Comparison of ENCODE assay signal across 16 cellular contexts in the genomic region with DNA sequence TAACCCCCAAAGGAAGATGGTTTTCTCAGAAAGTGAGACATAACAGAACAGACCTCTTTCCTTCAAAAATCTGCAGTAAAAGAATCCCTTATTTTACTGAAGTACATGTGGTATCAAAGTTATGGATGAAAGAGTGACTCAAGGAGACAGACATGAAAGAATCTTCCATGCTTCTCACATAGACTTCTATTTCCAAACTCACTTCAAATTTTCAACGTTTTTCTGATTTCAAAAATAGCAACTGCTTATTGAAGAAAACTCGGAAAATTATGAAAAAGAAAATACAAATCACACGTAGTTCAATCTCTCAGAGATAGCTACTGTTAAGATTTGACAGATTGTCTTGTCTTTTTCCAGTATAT. TPM values are rescaled to one million over a fixed set of nuclear protein-coding genes. Genes with fewer than 3 reads are reported as not detected.
A peak's percentile ranks its signal among the peaks of the same experiment; 100 is the strongest.
DNase-seq lines count a peak whose midpoint lies in the region; ATAC-seq and TF ChIP-seq lines count a peak whose summit lies in the region.
"Had no signal": no experiment of that assay in that cellular context is flagged by ENCODE, and none has a peak within 500 bp of the region (broad histone marks: within the 10 kb centered on the region; RNA-seq: fewer than 3 reads in every experiment).

No MANE protein-coding gene starts in this region.

- H3K4me3 Mint-ChIP-seq in activated CD4-positive, alpha-beta T cell treated with anti-CD3 and anti-CD28 coated beads, Interleukin-2, amount 10 ng/mL, durations not matched to agents 24 days and 14 days, result peak overlapping the region; percentile 44
- no peak overlapping the region for H3K4me3 Mint-ChIP-seq in activated CD4-positive, alpha-beta T cell treated with anti-CD3 and anti-CD28 coated beads, Interleukin-2, amount 10 ng/mL, durations not matched to agents 7 days and 5 days
- peak overlapping the region; percentile 2 for H3K4me3 Mint-ChIP-seq in activated T-helper 17 cell treated with anti-CD3 and anti-CD28 coated beads, Interleukin-2, amount 50 U/mL, for 72 hours
- H3K4me3 Mint-ChIP-seq: effector memory CD8-positive, alpha-beta T cell; stimulated activated memory B cell treated with anti-CD40 and anti-IgM and Interleukin-4, amounts not matched to agents 10 μg/mL and 1 μg/mL and 100 μg/mL, for 72 hours had no signal

- peaks cover 16% of the 10 kb centered on the region for H3K4me1 Mint-ChIP-seq in activated CD4-positive, alpha-beta T cell treated with anti-CD3 and anti-CD28 coated beads, Interleukin-2, amount 10 ng/mL, durations not matched to agents 24 days and 14 days
- peaks cover 8% of the 10 kb centered on the region for H3K4me1 Mint-ChIP-seq in activated CD4-positive, alpha-beta T cell treated with anti-CD3 and anti-CD28 coated beads, Interleukin-2, amount 10 ng/mL, durations not matched to agents 7 days and 5 days
- H3K4me1 Mint-ChIP-seq in activated T-helper 17 cell treated with anti-CD3 and anti-CD28 coated beads, Interleukin-2, amount 50 U/mL, for 72 hours, result peaks cover 8% of the 10 kb centered on the region

- H3K36me3 ChIP-seq in neural cell (ENCODE audit: insufficient read depth, low read length), result no peaks in the 10 kb centered on the region
- H3K36me3 ChIP-seq: colonic mucosa, gastrocnemius medialis, HAP-1 had no signal

- H3K27ac ChIP-seq in neural cell (ENCODE audit: low read length), result no peak overlapping the region
- H3K27ac ChIP-seq: colonic mucosa, esophagus squamous epithelium, gastrocnemius medialis, thyroid gland had no signal

- peaks cover 46% of the 10 kb centered on the region for H3K27me3 Mint-ChIP-seq in activated CD4-positive, alpha-beta T cell treated with anti-CD3 and anti-CD28 coated beads, Interleukin-2, amount 10 ng/mL, durations not matched to agents 24 days and 14 days
- H3K27me3 Mint-ChIP-seq in activated CD4-positive, alpha-beta T cell treated with anti-CD3 and anti-CD28 coated beads, Interleukin-2, amount 10 ng/mL, durations not matched to agents 7 days and 5 days, result peaks cover 4% of the 10 kb centered on the region
- H3K27me3 Mint-ChIP-seq in activated T-helper 17 cell treated with anti-CD3 and anti-CD28 coated beads, Interleukin-2, amount 50 U/mL, for 72 hours, result peaks cover 19% of the 10 kb centered on the region
- H3K27me3 Mint-ChIP-seq: effector memory CD8-positive, alpha-beta T cell; stimulated activated memory B cell treated with anti-CD40 and anti-IgM and Interleukin-4, amounts not matched to agents 10 μg/mL and 1 μg/mL and 100 μg/mL, for 72 hours had no signal

- H3K4me3 ChIP-seq in neural cell (ENCODE audit: low read length), result no peak overlapping the region
- H3K4me3 ChIP-seq: colonic mucosa, esophagus squamous epithelium, gastrocnemius medialis, HAP-1, thyroid gland had no signal

- no peak overlapping the region for H3K9ac ChIP-seq in neural cell (ENCODE audit: low read length)

- no peaks in the 10 kb centered on the region for H3K9me2 ChIP-seq in neural cell (ENCODE audit: insufficient read depth, low read length)

- H3K36me3 Mint-ChIP-seq in activated CD4-positive, alpha-beta T cell treated with anti-CD3 and anti-CD28 coated beads, Interleukin-2, amount 10 ng/mL, durations not matched to agents 24 days and 14 days (ENCODE audit: low read depth), result no peaks in the 10 kb centered on the region
- H3K36me3 Mint-ChIP-seq in activated CD4-positive, alpha-beta T cell treated with anti-CD3 and anti-CD28 coated beads, Interleukin-2, amount 10 ng/mL, durations not matched to agents 7 days and 5 days (ENCODE audit: low read depth), result no peaks in the 10 kb centered on the region
- H3K36me3 Mint-ChIP-seq in activated T-helper 17 cell treated with anti-CD3 and anti-CD28 coated beads, Interleukin-2, amount 50 U/mL, for 72 hours (ENCODE audit: low read depth), result no peaks in the 10 kb centered on the region
- H3K36me3 Mint-ChIP-seq: stimulated activated memory B cell treated with anti-CD40 and anti-IgM and Interleukin-4, amounts not matched to agents 10 μg/mL and 1 μg/mL and 100 μg/mL, for 72 hours had no signal

- CTCF ChIA-PET in activated CD4-positive, alpha-beta T cell treated with anti-CD3 and anti-CD28 coated beads, Interleukin-2, amount 10 ng/mL, durations not matched to agents 7 days and 5 days (lab: Charles Lee), result interaction anchor here (1.0 to 1.7 kb wide), 4 partner anchors 12 to 638 kb away, joined by 3 to 6 read pairs (median 4); no protein-coding TSS in a partner anchor

- no peak overlapping the region for H3K4me2 ChIP-seq in neural cell (ENCODE audit: low read length)

- POLR2A ChIA-PET in activated CD4-positive, alpha-beta T cell treated with anti-CD3 and anti-CD28 coated beads, Interleukin-2, amount 10 ng/mL, durations not matched to agents 7 days and 5 days (lab: Charles Lee), result no interaction called here

- no peaks in the 10 kb centered on the region for H3K27me3 ChIP-seq in neural cell (ENCODE audit: insufficient read depth, low read depth, low read length)
- H3K27me3 ChIP-seq: colonic mucosa, gastrocnemius medialis, thyroid gland had no signal

- peak overlapping the region; percentile 68 for H3K27ac Mint-ChIP-seq in activated CD4-positive, alpha-beta T cell treated with anti-CD3 and anti-CD28 coated beads, Interleukin-2, amount 10 ng/mL, durations not matched to agents 24 days and 14 days
- no peak overlapping the region for H3K27ac Mint-ChIP-seq in activated CD4-positive, alpha-beta T cell treated with anti-CD3 and anti-CD28 coated beads, Interleukin-2, amount 10 ng/mL, durations not matched to agents 7 days and 5 days
- H3K27ac Mint-ChIP-seq in activated T-helper 17 cell treated with anti-CD3 and anti-CD28 coated beads, Interleukin-2, amount 50 U/mL, for 72 hours, result peak overlapping the region; percentile 18
- H3K27ac Mint-ChIP-seq: effector memory CD8-positive, alpha-beta T cell; stimulated activated memory B cell treated with anti-CD40 and anti-IgM and Interleukin-4, amounts not matched to agents 10 μg/mL and 1 μg/mL and 100 μg/mL, for 72 hours had no signal

- no peaks in the 10 kb centered on the region for H3K9me3 ChIP-seq in neural cell (ENCODE audit: low read length)
- H3K9me3 ChIP-seq: colonic mucosa, esophagus squamous epithelium, gastrocnemius medialis, HAP-1, thyroid gland had no signal

- no peaks in the 10 kb centered on the region for H3K9me3 Mint-ChIP-seq in activated CD4-positive, alpha-beta T cell treated with anti-CD3 and anti-CD28 coated beads, Interleukin-2, amount 10 ng/mL, durations not matched to agents 24 days and 14 days
- no peaks in the 10 kb centered on the region for H3K9me3 Mint-ChIP-seq in activated CD4-positive, alpha-beta T cell treated with anti-CD3 and anti-CD28 coated beads, Interleukin-2, amount 10 ng/mL, durations not matched to agents 7 days and 5 days
- H3K9me3 Mint-ChIP-seq in activated T-helper 17 cell treated with anti-CD3 and anti-CD28 coated beads, Interleukin-2, amount 50 U/mL, for 72 hours, result no peaks in the 10 kb centered on the region
- H3K9me3 Mint-ChIP-seq: effector memory CD8-positive, alpha-beta T cell; stimulated activated memory B cell treated with anti-CD40 and anti-IgM and Interleukin-4, amounts not matched to agents 10 μg/mL and 1 μg/mL and 100 μg/mL, for 72 hours had no signal

- no peaks in the 10 kb centered on the region for H3F3A ChIP-seq in neural cell (ENCODE audit: insufficient read depth, low read length, poor library complexity, severe bottlenecking)

- no peak for TF ChIP-seq RAD21 in neural cell (conservative IDR thresholded peaks at IDR 0.05)

- TF ChIP-seq CTCF in neural cell (IDR thresholded peaks at IDR 0.05; ENCODE audit: poor library complexity, severe bottlenecking), result peak; percentile 7

- no peaks in the 10 kb centered on the region for H4K20me1 ChIP-seq in neural cell (ENCODE audit: insufficient read depth)

- ATAC-seq in HG03571 (IDR thresholded peaks at IDR 0.05; ENCODE audit: unreplicated experiment), result peak; percentile 9
- no peak for ATAC-seq in activated T-helper 17 cell treated with anti-CD3 and anti-CD28 coated beads, Interleukin-2, amount 50 U/mL, for 72 hours (replicated peaks)

- intact Hi-C loops in activated CD4-positive, alpha-beta T cell treated with anti-CD3 and anti-CD28 coated beads, Interleukin-2, amount 10 ng/mL, durations not matched to agents 24 days and 14 days (cut with micrococcal nuclease), result loop anchor here (1.0 to 10.0 kb wide), 5 partner anchors 39 to 827 kb away; partner anchors contain the start of genes ETV5, RFC4 and TRA2B

- H3K79me2 ChIP-seq in neural cell (replicated peaks; ENCODE audit: insufficient read depth, low read length), result no peaks in the 10 kb centered on the region

- H2AFZ ChIP-seq in neural cell (ENCODE audit: low read depth, low read length), result no peak overlapping the region

- DNase-seq in activated CD4-positive, alpha-beta T cell treated with anti-CD3 and anti-CD28 coated beads, Interleukin-2, amount 10 ng/mL, durations not matched to agents 24 days and 14 days, result no peak
- DNase-seq in activated CD4-positive, alpha-beta T cell treated with anti-CD3 and anti-CD28 coated beads, Interleukin-2, amount 10 ng/mL, durations not matched to agents 7 days and 5 days, result no peak
- DNase-seq in DMS53 treated with DMSO at 0.1 percent for 48 hours (lab: John Stamatoyannopoulos, UW; ENCODE audit: unreplicated experiment) (no peak), COLO829 (ENCODE audit: low spot score) (no peak), NCI-H2029 (lab: John Stamatoyannopoulos, UW) (no peak)
- DNase-seq: esophagus squamous epithelium, NCI-H187 treated with DMSO at 0.1 percent for 48 hours had no signal

- TF ChIP-seq EP300 in neural cell (conservative IDR thresholded peaks at IDR 0.05; ENCODE audit: poor library complexity, severe bottlenecking), result no peak

TF ChIP-seq in neural cell, 6 proteins besides CTCF, POLR2A, EP300 and RAD21 (continues in another document):
- TF ChIP-seq SMC3 (conservative IDR thresholded peaks at IDR 0.05; ENCODE audit: poor library complexity), result no peak

RNA-seq across cellular contexts. Expression of gene TRA2B, which starts 39.8 kb away (rescaled TPM):
- total RNA-seq in activated CD4-positive, alpha-beta T cell treated with anti-CD3 and anti-CD28 coated beads, Interleukin-2, amount 10 ng/mL, durations not matched to agents 24 days and 14 days, result 311 and 314 TPM in 2 replicates
- total RNA-seq in activated CD4-positive, alpha-beta T cell treated with anti-CD3 and anti-CD28 coated beads, Interleukin-2, amount 10 ng/mL, durations not matched to agents 7 days and 5 days, result 100 to 1,000 TPM; 224 to 284 TPM
- 100 to 1,000 TPM; 158 to 232 TPM for total RNA-seq in activated T-helper 17 cell treated with anti-CD3 and anti-CD28 coated beads, Interleukin-2, amount 50 U/mL, for 72 hours
- polyA plus RNA-seq in neural cell, result 637 and 780 TPM in 2 replicates
- 407 and 468 TPM in 2 replicates for polyA minus RNA-seq in neural cell
